11 cellular contexts compared by ENCODE assay signal in genomic region chr11:72834905-72835304, GRCh38. TPM values are rescaled to one million over a fixed set of nuclear protein-coding genes. Genes with fewer than 3 reads are reported as not detected.
A peak's percentile ranks its signal among the peaks of the same experiment; 100 is the strongest.
DNase-seq lines count a peak whose midpoint lies in the region; TF ChIP-seq lines count a peak whose summit lies in the region.
"Had no signal": no experiment of that assay in that cellular context is flagged by ENCODE, and none has a peak within 500 bp of the region (broad histone marks: within the 10 kb centered on the region; RNA-seq: fewer than 3 reads in every experiment).

No MANE protein-coding gene starts in this region.

- H3K27me3 ChIP-seq in dorsolateral prefrontal cortex (no peaks in the 10 kb centered on the region), vagina (no peaks in the 10 kb centered on the region)
- H3K27me3 ChIP-seq: SJCRH30 had no signal

- DNase-seq in activated naive CD4-positive, alpha-beta T cell treated with Interleukin-2 at 50 U/mL for 16 hours = no peak
- DNase-seq in dorsolateral prefrontal cortex (no peak), vagina (ENCODE audit: extremely low spot score in 2 of 2) (no peak), NCI-H1694 treated with DMSO at 0.1 percent for 48 hours (lab: John Stamatoyannopoulos, UW) (no peak), cerebellar cortex (ENCODE audit: low spot score) (no peak), nucleus accumbens (lab: John Stamatoyannopoulos, UW) (no peak)
- DNase-seq: NCI-H2171; SJCRH30; stimulated activated CD8-positive, alpha-beta memory T cell treated with anti-CD3 and anti-CD28 coated beads, Interleukin-4, amount 100 ng/mL, for 48 hours had no signal

- no peaks in the 10 kb centered on the region for H3K9me3 Mint-ChIP-seq in activated naive CD4-positive, alpha-beta T cell treated with anti-CD3 and anti-CD28 coated beads, Interleukin-2, amount 50 U/mL, for 24 hours
- no peaks in the 10 kb centered on the region for H3K9me3 Mint-ChIP-seq in nephron

- H3K36me3 ChIP-seq in vagina = peaks cover 0 to 13% of the 10 kb centered on the region in 2 donors
- H3K36me3 ChIP-seq: SJCRH30 had no signal

- TF ChIP-seq POLR2A in vagina (IDR thresholded peaks at IDR 0.05) = no peak

- peaks cover 36% of the 10 kb centered on the region for H3K4me1 ChIP-seq in vagina

- H3K4me3 ChIP-seq in dorsolateral prefrontal cortex (no peak overlapping the region), vagina (no peak overlapping the region)
- H3K4me3 ChIP-seq: SJCRH30 had no signal

- peak overlapping the region; percentile 88 for H3K27ac Mint-ChIP-seq in activated naive CD4-positive, alpha-beta T cell treated with anti-CD3 and anti-CD28 coated beads, Interleukin-2, amount 50 U/mL, for 24 hours
- peak overlapping the region; percentile 74 to 99 (median 88) for H3K27ac Mint-ChIP-seq in nephron

- peaks cover 10% of the 10 kb centered on the region for H3K4me1 Mint-ChIP-seq in activated naive CD4-positive, alpha-beta T cell treated with anti-CD3 and anti-CD28 coated beads, Interleukin-2, amount 50 U/mL, for 24 hours
- peaks cover 39% of the 10 kb centered on the region for H3K4me1 Mint-ChIP-seq in nephron

- H3K27ac ChIP-seq in dorsolateral prefrontal cortex (peak overlapping the region in 56 of 59 donors; percentile 6 to 87 (median 74)), vagina (peak overlapping the region; percentile 52)
- H3K27ac ChIP-seq: SJCRH30 had no signal

- no peak overlapping the region for H3K4me3 Mint-ChIP-seq in activated naive CD4-positive, alpha-beta T cell treated with anti-CD3 and anti-CD28 coated beads, Interleukin-2, amount 50 U/mL, for 24 hours
- H3K4me3 Mint-ChIP-seq in nephron = no peak overlapping the region

- H3K36me3 Mint-ChIP-seq in activated naive CD4-positive, alpha-beta T cell treated with anti-CD3 and anti-CD28 coated beads, Interleukin-2, amount 50 U/mL, for 24 hours = no peaks in the 10 kb centered on the region
- peaks cover 26% of the 10 kb centered on the region for H3K36me3 Mint-ChIP-seq in nephron (ENCODE audit: low read depth)

- TF ChIP-seq CTCF in dorsolateral prefrontal cortex (IDR thresholded peaks at IDR 0.05 in 54 of 56, conservative IDR thresholded peaks at IDR 0.05 in 2 of 56; ENCODE audit: low read depth in 1 of 56, partially characterized antibody in 56 of 56) (no peak), nephron (IDR thresholded peaks at IDR 0.05; ENCODE audit: unreplicated experiment in 3 of 3) (no peak), vagina (IDR thresholded peaks at IDR 0.05) (no peak)

- no peaks in the 10 kb centered on the region for H3K27me3 Mint-ChIP-seq in activated naive CD4-positive, alpha-beta T cell treated with anti-CD3 and anti-CD28 coated beads, Interleukin-2, amount 50 U/mL, for 24 hours
- H3K27me3 Mint-ChIP-seq in nephron (ENCODE audit: low read depth) = no peaks in the 10 kb centered on the region

- no peaks in the 10 kb centered on the region for H3K9me3 ChIP-seq in vagina
- H3K9me3 ChIP-seq: SJCRH30 had no signal

- intact Hi-C loops in dorsolateral prefrontal cortex (cut with DNase I) (loop anchor here (5.0 to 10.0 kb wide), 2 partner anchors 92 to 400 kb away; no protein-coding TSS in a partner anchor), vagina (cut with DNase I) (loop anchor here (10.0 kb wide), 1 partner anchor 310 kb away; the partner anchor contains the start of gene FCHSD2)

RNA-seq across cellular contexts. Expression of gene ATG16L2, which starts 20.7 kb away (rescaled TPM):
- total RNA-seq in dorsolateral prefrontal cortex (10 to 100 TPM; 17.7 to 47.0 (median 30.9) TPM), vagina (32.2 TPM)

RNA-seq across cellular contexts. Expression of gene STARD10, which starts 41.1 kb away (rescaled TPM):
- 100 to 1,000 TPM in 2 of 120 experiments, 10 to 100 TPM in 118; 31.5 to 113 (median 51.1) TPM for total RNA-seq in dorsolateral prefrontal cortex
- total RNA-seq in vagina = 75.9 TPM
